ENCODE assay signal across 8 cellular contexts in genomic region chr5:95822038-95822407, GRCh38. TPM values are rescaled to one million over a fixed set of nuclear protein-coding genes. Genes with fewer than 3 reads are reported as not detected.
DNase-seq lines count a peak whose midpoint lies in the region; ATAC-seq, FAIRE-seq and TF ChIP-seq lines count a peak whose summit lies in the region.

No MANE protein-coding gene starts in this region.

- H3K79me2 ChIP-seq in osteoblast (ENCODE audit: insufficient read depth, low read length), result peaks cover 54% of the 10 kb centered on the region

- peak overlapping the region; percentile 75 for H2AFZ ChIP-seq in osteoblast (ENCODE audit: low read length)

- peaks cover 3% of the 10 kb centered on the region for H3K36me3 ChIP-seq in osteoblast (ENCODE audit: insufficient read depth, low read length)

- H3K27ac ChIP-seq in osteoblast (ENCODE audit: low read depth, low read length), result peak overlapping the region; percentile 98

- H3K27me3 ChIP-seq in osteoblast (ENCODE audit: insufficient read depth, low read length), result no peaks in the 10 kb centered on the region

- H4K20me1 ChIP-seq in osteoblast (ENCODE audit: insufficient read depth, low read length), result peaks cover 18% of the 10 kb centered on the region

- H3K4me3 Mint-ChIP-seq in activated T-cell treated with anti-CD3 and anti-CD28 coated beads, Interleukin-2, amount 50 U/mL, for 4 hours, result peak overlapping the region; percentile 96
- H3K4me3 Mint-ChIP-seq in activated naive CD4-positive, alpha-beta T cell treated with anti-CD3 and anti-CD28 coated beads, Interleukin-2, amount 50 U/mL, for 24 hours, result peak overlapping the region; percentile 94

- intact Hi-C loops in Right ventricle myocardium inferior (cut with DNase I), result loop anchor here (5.0 kb wide), 1 partner anchor 40 kb away; no protein-coding TSS in a partner anchor

- peak overlapping the region; percentile 98 for H3K27ac Mint-ChIP-seq in activated naive CD4-positive, alpha-beta T cell treated with anti-CD3 and anti-CD28 coated beads, Interleukin-2, amount 50 U/mL, for 24 hours

- no peak for FAIRE-seq in H54 (lab: Jason Lieb, UNC)

- no peaks in the 10 kb centered on the region for H3K27me3 Mint-ChIP-seq in activated T-cell treated with anti-CD3 and anti-CD28 coated beads, Interleukin-2, amount 50 U/mL, for 4 hours (ENCODE audit: low read depth)
- no peaks in the 10 kb centered on the region for H3K27me3 Mint-ChIP-seq in activated naive CD4-positive, alpha-beta T cell treated with anti-CD3 and anti-CD28 coated beads, Interleukin-2, amount 50 U/mL, for 24 hours

- no peaks in the 10 kb centered on the region for H3K9me3 ChIP-seq in osteoblast (ENCODE audit: low read depth, low read length)

- ATAC-seq in activated T-cell treated with anti-CD3 and anti-CD28 coated beads, Interleukin-2, amount 50 U/mL, for 4 hours, result peak; percentile 12 to 15
- ATAC-seq in HG02798 (IDR thresholded peaks at IDR 0.05; ENCODE audit: poor library complexity, unreplicated experiment), result peak; percentile 27
- ATAC-seq in Right ventricle myocardium inferior, result peak; percentile 66

- H3K4me1 Mint-ChIP-seq in activated T-cell treated with anti-CD3 and anti-CD28 coated beads, Interleukin-2, amount 50 U/mL, for 4 hours (ENCODE audit: low read depth), result peaks cover 78% of the 10 kb centered on the region
- H3K4me1 Mint-ChIP-seq in activated naive CD4-positive, alpha-beta T cell treated with anti-CD3 and anti-CD28 coated beads, Interleukin-2, amount 50 U/mL, for 24 hours, result peaks cover 72% of the 10 kb centered on the region

- DNase-seq in activated T-cell treated with anti-CD3 and anti-CD28 coated beads, Interleukin-2, amount 50 U/mL, for 4 hours, result no peak
- DNase-seq in activated T-cell treated with anti-CD3 and anti-CD28 coated beads for 4 hours (no peak), NCI-H2171 (lab: John Stamatoyannopoulos, UW) (peak; percentile 64), Right ventricle myocardium inferior (ENCODE audit: missing footprints) (peak; percentile 85), osteoblast (ENCODE audit: insufficient read length, low spot score, missing footprints) (no peak), H54 (ENCODE audit: insufficient read length, low spot score) (no peak)

- peak overlapping the region; percentile 98 for H3K4me2 ChIP-seq in osteoblast (ENCODE audit: insufficient read depth, low read length)

- peaks cover 59% of the 10 kb centered on the region for H3K4me1 ChIP-seq in osteoblast (ENCODE audit: insufficient read depth, low read length)

- no peaks in the 10 kb centered on the region for H3K9me3 Mint-ChIP-seq in activated T-cell treated with anti-CD3 and anti-CD28 coated beads, Interleukin-2, amount 50 U/mL, for 4 hours
- H3K9me3 Mint-ChIP-seq in activated naive CD4-positive, alpha-beta T cell treated with anti-CD3 and anti-CD28 coated beads, Interleukin-2, amount 50 U/mL, for 24 hours, result no peaks in the 10 kb centered on the region

- H3K36me3 Mint-ChIP-seq in activated T-cell treated with anti-CD3 and anti-CD28 coated beads, Interleukin-2, amount 50 U/mL, for 4 hours (ENCODE audit: insufficient read depth), result no peaks in the 10 kb centered on the region
- no peaks in the 10 kb centered on the region for H3K36me3 Mint-ChIP-seq in activated naive CD4-positive, alpha-beta T cell treated with anti-CD3 and anti-CD28 coated beads, Interleukin-2, amount 50 U/mL, for 24 hours

- TF ChIP-seq POLR2A in H54 (IDR thresholded peaks at IDR 0.05; ENCODE audit: low read depth, low read length), result no peak

- H3K4me3 ChIP-seq in osteoblast (ENCODE audit: insufficient read depth, low read length), result peak overlapping the region; percentile 82

- TF ChIP-seq CTCF in osteoblast (IDR thresholded peaks at IDR 0.05; ENCODE audit: extremely low read depth, low read depth, low read length), result no peak

RNA-seq across cellular contexts. Expression of gene GLRX, which starts 0.5 kb away (rescaled TPM):
- total RNA-seq in activated T-cell treated with anti-CD3 and anti-CD28 coated beads, Interleukin-2, amount 50 U/mL, for 4 hours, result 10 to 100 TPM; 10.1 to 16.3 (median 12.8) TPM
- total RNA-seq in Right ventricle myocardium inferior (111 TPM), osteoblast (59.0 and 77.2 TPM in 2 replicates)

Comparison
In these comparisons a context has a peak if more than half of its experiments do, and no peak if none do; other contexts are left out.
1. ATAC-seq: peak in every context shown above with its lines; median percentile 66 in Right ventricle myocardium inferior; 27 in HG02798; 14 in activated T-cell treated with anti-CD3 and anti-CD28 coated beads, Interleukin-2, amount 50 U/mL, for 4 hours.
2. DNase-seq: peak in NCI-H2171 (single experiment) and Right ventricle myocardium inferior (single experiment); none in activated T-cell treated with anti-CD3 and anti-CD28 coated beads, Interleukin-2, amount 50 U/mL, for 4 hours (single experiment), activated T-cell treated with anti-CD3 and anti-CD28 coated beads for 4 hours (single experiment), osteoblast (single experiment) and H54 (single experiment).